1 cellular context compared by ENCODE assay signal in genomic region chr6:16872543-16873230, GRCh38.
A peak's percentile ranks its signal among the peaks of the same experiment; 100 is the strongest.
TF ChIP-seq lines count a peak whose summit lies in the region.

No MANE protein-coding gene starts in this region.

TF ChIP-seq in H1, 55 proteins besides CTCF, POLR2A, EP300 and RAD21:
- TF ChIP-seq CEBPB (IDR thresholded peaks at IDR 0.05; ENCODE audit: low read depth, low read length) = peak; percentile 66; the same call in 1 of the 2 replicates
- no peak for TF ChIP-seq CHD1 (IDR thresholded peaks at IDR 0.05; ENCODE audit: low read depth, low read length)
TF ChIP-seq in H1: peak in this region for 1.
